Comparison of ENCODE assay signal across 19 cellular contexts in genomic region chr6:133964702-133965101, GRCh38.
"Had no signal": no experiment of that assay in that cellular context is flagged by ENCODE, and none has a peak within 500 bp of the region (broad histone marks: within the 10 kb centered on the region; RNA-seq: fewer than 3 reads in every experiment).

No MANE protein-coding gene starts in this region.

- H3K27me3 ChIP-seq: gastroesophageal sphincter, heart right ventricle, sigmoid colon, tibial artery had no signal

- FAIRE-seq: bronchial epithelial cell had no signal

- H3K9me3 Mint-ChIP-seq: nephron; stimulated activated effector memory CD8-positive, alpha-beta T cell treated with anti-CD3 and anti-CD28 coated beads, Interleukin-12 subunit alpha, Interleukin-12 subunit beta, amount 100 ng/mL, for 72 hours had no signal

- DNase-seq: activated CD4-positive, alpha-beta T cell treated with anti-CD3 and anti-CD28 coated beads for 1 hour; activated CD8-positive, alpha-beta memory T cell treated with anti-CD3 and anti-CD28 coated beads for 24 hours; activated CD8-positive, alpha-beta memory T cell treated with anti-CD3 and anti-CD28 coated beads, Interleukin-2, amount 50 U/mL, for 48 hours; activated effector memory CD4-positive, alpha-beta T cell treated with Interleukin-2 at 50 U/mL for 16 hours; activated naive CD4-positive, alpha-beta T cell treated with anti-CD3 and anti-CD28 coated beads, Interleukin-2, amount 50 U/mL, for 16 hours; activated T-cell treated with anti-CD3 and anti-CD28 coated beads, Interleukin-2, amount 50 U/mL, for 48 hours; cerebellar nuclear complex; effector CD4-positive, alpha-beta T cell; heart right ventricle; left ventricle myocardium inferior; mucosa of descending colon; sigmoid colon; stimulated activated CD4-positive, alpha-beta T cell treated with anti-CD3 and anti-CD28 coated beads, Interleukin-4, amount 100 ng/mL, for 24 hours; T-helper 9 cell; tibial artery had no signal

- H3K36me3 ChIP-seq: gastroesophageal sphincter, heart right ventricle, left ventricle myocardium inferior, sigmoid colon, tibial artery had no signal

- H3K9me3 ChIP-seq: gastroesophageal sphincter, heart right ventricle, left ventricle myocardium inferior, mucosa of descending colon, sigmoid colon, tibial artery had no signal

- H3K27ac ChIP-seq: gastroesophageal sphincter, heart right ventricle, left ventricle myocardium inferior, sigmoid colon, tibial artery had no signal

- H3K27ac Mint-ChIP-seq: nephron; stimulated activated effector memory CD8-positive, alpha-beta T cell treated with anti-CD3 and anti-CD28 coated beads, Interleukin-12 subunit alpha, Interleukin-12 subunit beta, amount 100 ng/mL, for 72 hours had no signal

- H3K4me3 Mint-ChIP-seq: nephron; stimulated activated effector memory CD8-positive, alpha-beta T cell treated with anti-CD3 and anti-CD28 coated beads, Interleukin-12 subunit alpha, Interleukin-12 subunit beta, amount 100 ng/mL, for 72 hours had no signal

- ATAC-seq: gastroesophageal sphincter, heart right ventricle had no signal

- H3K4me3 ChIP-seq: gastroesophageal sphincter, heart right ventricle, left ventricle myocardium inferior, mucosa of descending colon, sigmoid colon, tibial artery had no signal
